ENCODE assay signal across 1 cellular context in genomic region chr1:204446413-204447111, GRCh38.
TF ChIP-seq lines count a peak whose summit lies in the region.

No MANE protein-coding gene starts in this region.

TF ChIP-seq in HEK293, 187 proteins besides CTCF, POLR2A, EP300 and RAD21 (continued from another document and continues in another):
- TF ChIP-seq ZNF266 (tag by site-specific recombination; IDR thresholded peaks at IDR 0.05; ENCODE audit: low read depth) (no peak), HOXC10 (CRISPR knock-in tag; IDR thresholded peaks at IDR 0.05) (no peak), ZNF366 (tag by site-specific recombination; conservative IDR thresholded peaks at IDR 0.05) (peak; percentile 38; the same call in 1 of the 2 replicates), ZNF146 (tag by site-specific recombination; IDR thresholded peaks at IDR 0.05) (no peak), OSR2 (tag by site-specific recombination; IDR thresholded peaks at IDR 0.05) (peak; percentile 59; the same call in 1 of the 2 replicates), ZNF221 (tag by site-specific recombination; IDR thresholded peaks at IDR 0.05; ENCODE audit: borderline replicate concordance) (no peak), ZSCAN23 (tag by site-specific recombination; IDR thresholded peaks at IDR 0.05) (no peak; the same call in 1 of the 2 replicates), HOXD13 (CRISPR knock-in tag; IDR thresholded peaks at IDR 0.05; ENCODE audit: borderline replicate concordance) (no peak), SCRT2 (tag by site-specific recombination; IDR thresholded peaks at IDR 0.05) (0 out of 2 replicates have a peak, but pooled peaks have one; percentile 10), FEZF1 (tag by site-specific recombination; IDR thresholded peaks at IDR 0.05) (no peak), ZNF404 (tag by site-specific recombination; IDR thresholded peaks at IDR 0.05) (no peak), ELK4 (IDR thresholded peaks at IDR 0.05; ENCODE audit: borderline replicate concordance, low read depth, low read length) (no peak), ZNF394 (tag by site-specific recombination; IDR thresholded peaks at IDR 0.05; ENCODE audit: borderline replicate concordance) (peak; percentile 95), ZNF792 (tag by site-specific recombination; IDR thresholded peaks at IDR 0.05) (no peak; the same call in 1 of the 2 replicates), ZBTB17 (tag by site-specific recombination; IDR thresholded peaks at IDR 0.05) (peak; percentile 53; the same call in 1 of the 2 replicates), ZNF785 (tag by site-specific recombination; IDR thresholded peaks at IDR 0.05) (0 out of 2 replicates have a peak, but pooled peaks have one; percentile 12), ZNF549 (tag by site-specific recombination; IDR thresholded peaks at IDR 0.05) (no peak), ZNF140 (tag by site-specific recombination; IDR thresholded peaks at IDR 0.05) (no peak), PATZ1 (tag by site-specific recombination; IDR thresholded peaks at IDR 0.05) (peak; percentile 56; the same call in 1 of the 2 replicates), ZNF155 (tag by site-specific recombination; IDR thresholded peaks at IDR 0.05) (no peak), ZNF791 (tag by site-specific recombination; IDR thresholded peaks at IDR 0.05) (no peak), ZNF529 (tag by site-specific recombination; IDR thresholded peaks at IDR 0.05; ENCODE audit: insufficient replicate concordance) (no peak), ZNF501 (tag by site-specific recombination; IDR thresholded peaks at IDR 0.05) (no peak), ZNF175 (tag by site-specific recombination; IDR thresholded peaks at IDR 0.05) (no peak), ZBTB20 (tag by site-specific recombination; IDR thresholded peaks at IDR 0.05) (no peak), ZNF645 (tag by site-specific recombination; IDR thresholded peaks at IDR 0.05) (no peak), ZNF692 (tag by site-specific recombination; IDR thresholded peaks at IDR 0.05) (peak; percentile 17; the same call in 1 of the 2 replicates), ZNF157 (tag by site-specific recombination; IDR thresholded peaks at IDR 0.05) (no peak), ZNF416 (tag by site-specific recombination; IDR thresholded peaks at IDR 0.05) (no peak), WT1 (tag by site-specific recombination; IDR thresholded peaks at IDR 0.05) (no peak), ZBTB8A (tag by site-specific recombination; IDR thresholded peaks at IDR 0.05) (peak; percentile 25; the same call in 1 of the 2 replicates), PBX3 (CRISPR knock-in tag; IDR thresholded peaks at IDR 0.05) (no peak), ZNF76 (tag by site-specific recombination; IDR thresholded peaks at IDR 0.05; ENCODE audit: borderline replicate concordance, low read depth) (0 out of 2 replicates have a peak, but pooled peaks have one; percentile 29), ZNF664 (tag by site-specific recombination; IDR thresholded peaks at IDR 0.05) (no peak), KLF8 (tag by site-specific recombination; IDR thresholded peaks at IDR 0.05) (no peak), ZNF350 (tag by site-specific recombination; IDR thresholded peaks at IDR 0.05) (no peak), ZNF621 (tag by site-specific recombination; IDR thresholded peaks at IDR 0.05) (no peak), REPIN1 (tag by site-specific recombination; IDR thresholded peaks at IDR 0.05; ENCODE audit: low read depth) (no peak), ZNF23 (tag by site-specific recombination; IDR thresholded peaks at IDR 0.05; ENCODE audit: borderline replicate concordance) (no peak), ZNF555 (tag by site-specific recombination; conservative IDR thresholded peaks at IDR 0.05) (no peak), ZNF138 (tag by site-specific recombination; IDR thresholded peaks at IDR 0.05; ENCODE audit: borderline replicate concordance) (no peak), ZNF777 (tag by site-specific recombination; IDR thresholded peaks at IDR 0.05; ENCODE audit: borderline replicate concordance) (no peak), ZNF18 (tag by site-specific recombination; IDR thresholded peaks at IDR 0.05) (no peak), ZNF747 (tag by site-specific recombination; IDR thresholded peaks at IDR 0.05) (no peak), ZNF510 (tag by site-specific recombination; IDR thresholded peaks at IDR 0.05; ENCODE audit: insufficient replicate concordance) (no peak), ZXDB (tag by site-specific recombination; IDR thresholded peaks at IDR 0.05) (no peak), ZNF341 (tag by site-specific recombination; IDR thresholded peaks at IDR 0.05; ENCODE audit: low read depth) (no peak), ZNF391 (tag by site-specific recombination; IDR thresholded peaks at IDR 0.05; ENCODE audit: borderline replicate concordance, low read depth) (no peak), YY1 (tag by site-specific recombination; IDR thresholded peaks at IDR 0.05) (no peak), ZNF112 (tag by site-specific recombination; IDR thresholded peaks at IDR 0.05) (no peak), SP7 (tag by site-specific recombination; IDR thresholded peaks at IDR 0.05) (no peak; the same call in 1 of the 2 replicates), ZFP69B (tag by site-specific recombination; IDR thresholded peaks at IDR 0.05) (no peak), HOXA7 (CRISPR knock-in tag; IDR thresholded peaks at IDR 0.05; ENCODE audit: borderline replicate concordance) (no peak), TRIM28 (IDR thresholded peaks at IDR 0.05; ENCODE audit: borderline replicate concordance, low read length) (no peak; the same call in 1 of the 2 replicates)
- TF ChIP-seq, protein P1, sequence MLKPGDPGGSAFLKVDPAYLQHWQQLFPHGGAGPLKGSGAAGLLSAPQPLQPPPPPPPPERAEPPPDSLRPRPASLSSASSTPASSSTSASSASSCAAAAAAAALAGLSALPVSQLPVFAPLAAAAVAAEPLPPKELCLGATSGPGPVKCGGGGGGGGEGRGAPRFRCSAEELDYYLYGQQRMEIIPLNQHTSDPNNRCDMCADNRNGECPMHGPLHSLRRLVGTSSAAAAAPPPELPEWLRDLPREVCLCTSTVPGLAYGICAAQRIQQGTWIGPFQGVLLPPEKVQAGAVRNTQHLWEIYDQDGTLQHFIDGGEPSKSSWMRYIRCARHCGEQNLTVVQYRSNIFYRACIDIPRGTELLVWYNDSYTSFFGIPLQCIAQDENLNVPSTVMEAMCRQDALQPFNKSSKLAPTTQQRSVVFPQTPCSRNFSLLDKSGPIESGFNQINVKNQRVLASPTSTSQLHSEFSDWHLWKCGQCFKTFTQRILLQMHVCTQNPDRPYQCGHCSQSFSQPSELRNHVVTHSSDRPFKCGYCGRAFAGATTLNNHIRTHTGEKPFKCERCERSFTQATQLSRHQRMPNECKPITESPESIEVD (tag by site-specific recombination; IDR thresholded peaks at IDR 0.05) = no peak
- TF ChIP-seq, protein P2, sequence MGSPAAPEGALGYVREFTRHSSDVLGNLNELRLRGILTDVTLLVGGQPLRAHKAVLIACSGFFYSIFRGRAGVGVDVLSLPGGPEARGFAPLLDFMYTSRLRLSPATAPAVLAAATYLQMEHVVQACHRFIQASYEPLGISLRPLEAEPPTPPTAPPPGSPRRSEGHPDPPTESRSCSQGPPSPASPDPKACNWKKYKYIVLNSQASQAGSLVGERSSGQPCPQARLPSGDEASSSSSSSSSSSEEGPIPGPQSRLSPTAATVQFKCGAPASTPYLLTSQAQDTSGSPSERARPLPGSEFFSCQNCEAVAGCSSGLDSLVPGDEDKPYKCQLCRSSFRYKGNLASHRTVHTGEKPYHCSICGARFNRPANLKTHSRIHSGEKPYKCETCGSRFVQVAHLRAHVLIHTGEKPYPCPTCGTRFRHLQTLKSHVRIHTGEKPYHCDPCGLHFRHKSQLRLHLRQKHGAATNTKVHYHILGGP (tag by site-specific recombination; IDR thresholded peaks at IDR 0.05) = no peak
- TF ChIP-seq, protein P3, sequence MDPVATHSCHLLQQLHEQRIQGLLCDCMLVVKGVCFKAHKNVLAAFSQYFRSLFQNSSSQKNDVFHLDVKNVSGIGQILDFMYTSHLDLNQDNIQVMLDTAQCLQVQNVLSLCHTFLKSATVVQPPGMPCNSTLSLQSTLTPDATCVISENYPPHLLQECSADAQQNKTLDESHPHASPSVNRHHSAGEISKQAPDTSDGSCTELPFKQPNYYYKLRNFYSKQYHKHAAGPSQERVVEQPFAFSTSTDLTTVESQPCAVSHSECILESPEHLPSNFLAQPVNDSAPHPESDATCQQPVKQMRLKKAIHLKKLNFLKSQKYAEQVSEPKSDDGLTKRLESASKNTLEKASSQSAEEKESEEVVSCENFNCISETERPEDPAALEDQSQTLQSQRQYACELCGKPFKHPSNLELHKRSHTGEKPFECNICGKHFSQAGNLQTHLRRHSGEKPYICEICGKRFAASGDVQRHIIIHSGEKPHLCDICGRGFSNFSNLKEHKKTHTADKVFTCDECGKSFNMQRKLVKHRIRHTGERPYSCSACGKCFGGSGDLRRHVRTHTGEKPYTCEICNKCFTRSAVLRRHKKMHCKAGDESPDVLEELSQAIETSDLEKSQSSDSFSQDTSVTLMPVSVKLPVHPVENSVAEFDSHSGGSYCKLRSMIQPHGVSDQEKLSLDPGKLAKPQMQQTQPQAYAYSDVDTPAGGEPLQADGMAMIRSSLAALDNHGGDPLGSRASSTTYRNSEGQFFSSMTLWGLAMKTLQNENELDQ (tag by site-specific recombination; IDR thresholded peaks at IDR 0.05; ENCODE audit: low read depth) = no peak
- TF ChIP-seq, protein P4, sequence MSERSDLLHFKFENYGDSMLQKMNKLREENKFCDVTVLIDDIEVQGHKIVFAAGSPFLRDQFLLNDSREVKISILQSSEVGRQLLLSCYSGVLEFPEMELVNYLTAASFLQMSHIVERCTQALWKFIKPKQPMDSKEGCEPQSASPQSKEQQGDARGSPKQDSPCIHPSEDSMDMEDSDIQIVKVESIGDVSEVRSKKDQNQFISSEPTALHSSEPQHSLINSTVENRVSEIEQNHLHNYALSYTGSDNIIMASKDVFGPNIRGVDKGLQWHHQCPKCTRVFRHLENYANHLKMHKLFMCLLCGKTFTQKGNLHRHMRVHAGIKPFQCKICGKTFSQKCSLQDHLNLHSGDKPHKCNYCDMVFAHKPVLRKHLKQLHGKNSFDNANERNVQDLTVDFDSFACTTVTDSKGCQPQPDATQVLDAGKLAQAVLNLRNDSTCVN (tag by site-specific recombination; optimal IDR thresholded peaks at IDR 0.05) = no peak
